Comparison of ENCODE assay signal across 1 cellular context in the genomic region with DNA sequence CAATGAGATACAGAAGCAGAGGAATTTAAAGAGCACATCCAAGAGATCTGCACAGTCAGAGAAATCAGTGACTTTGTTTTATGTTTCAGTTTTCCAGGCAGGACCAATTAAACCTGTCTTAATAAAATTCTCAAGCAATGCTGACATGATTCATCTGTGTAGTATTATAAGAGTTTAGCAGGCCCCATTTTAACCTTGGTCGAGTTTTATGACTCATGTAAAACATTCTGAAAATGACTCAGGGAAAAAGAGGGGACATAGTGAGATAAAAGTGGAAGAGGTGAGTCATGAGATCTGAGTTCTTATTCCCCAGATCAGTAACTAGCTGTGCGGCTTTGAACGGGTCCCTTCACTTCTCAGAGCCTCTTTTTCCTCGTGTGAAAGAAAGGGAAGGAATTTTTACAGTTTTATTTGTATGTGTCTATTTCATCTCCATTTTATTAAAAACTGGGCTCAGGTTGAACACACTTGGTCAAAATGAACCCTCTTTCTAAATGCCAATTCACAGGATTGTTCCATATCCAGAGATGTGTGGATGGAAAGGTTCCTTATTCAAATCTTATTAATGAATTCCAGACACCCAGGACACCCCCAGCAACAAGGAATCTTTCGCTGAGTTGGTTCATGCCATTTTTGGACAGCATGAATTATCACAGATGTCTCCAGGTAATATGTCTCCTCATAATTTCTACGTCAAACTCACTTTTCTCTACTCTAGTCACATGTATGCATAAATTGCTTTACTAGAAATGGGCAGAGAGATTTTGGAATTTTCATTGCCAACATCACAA.
TF ChIP-seq lines count a peak whose summit lies in the region.

No MANE protein-coding gene starts in this region.

TF ChIP-seq in HepG2, 621 proteins besides CTCF, POLR2A, EP300 and RAD21 (continued from another document):
- TF ChIP-seq, protein P1, sequence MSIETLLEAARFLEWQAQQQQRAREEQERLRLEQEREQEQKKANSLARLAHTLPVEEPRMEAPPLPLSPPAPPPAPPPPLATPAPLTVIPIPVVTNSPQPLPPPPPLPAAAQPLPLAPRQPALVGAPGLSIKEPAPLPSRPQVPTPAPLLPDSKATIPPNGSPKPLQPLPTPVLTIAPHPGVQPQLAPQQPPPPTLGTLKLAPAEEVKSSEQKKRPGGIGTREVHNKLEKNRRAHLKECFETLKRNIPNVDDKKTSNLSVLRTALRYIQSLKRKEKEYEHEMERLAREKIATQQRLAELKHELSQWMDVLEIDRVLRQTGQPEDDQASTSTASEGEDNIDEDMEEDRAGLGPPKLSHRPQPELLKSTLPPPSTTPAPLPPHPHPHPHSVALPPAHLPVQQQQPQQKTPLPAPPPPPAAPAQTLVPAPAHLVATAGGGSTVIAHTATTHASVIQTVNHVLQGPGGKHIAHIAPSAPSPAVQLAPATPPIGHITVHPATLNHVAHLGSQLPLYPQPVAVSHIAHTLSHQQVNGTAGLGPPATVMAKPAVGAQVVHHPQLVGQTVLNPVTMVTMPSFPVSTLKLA (IDR thresholded peaks at IDR 0.05), result no peak
- TF ChIP-seq, protein P2, sequence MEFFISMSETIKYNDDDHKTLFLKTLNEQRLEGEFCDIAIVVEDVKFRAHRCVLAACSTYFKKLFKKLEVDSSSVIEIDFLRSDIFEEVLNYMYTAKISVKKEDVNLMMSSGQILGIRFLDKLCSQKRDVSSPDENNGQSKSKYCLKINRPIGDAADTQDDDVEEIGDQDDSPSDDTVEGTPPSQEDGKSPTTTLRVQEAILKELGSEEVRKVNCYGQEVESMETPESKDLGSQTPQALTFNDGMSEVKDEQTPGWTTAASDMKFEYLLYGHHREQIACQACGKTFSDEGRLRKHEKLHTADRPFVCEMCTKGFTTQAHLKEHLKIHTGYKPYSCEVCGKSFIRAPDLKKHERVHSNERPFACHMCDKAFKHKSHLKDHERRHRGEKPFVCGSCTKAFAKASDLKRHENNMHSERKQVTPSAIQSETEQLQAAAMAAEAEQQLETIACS (CRISPR knock-in tag; IDR thresholded peaks at IDR 0.05), result no peak
- TF ChIP-seq ATRX (CRISPR knock-in tag; IDR thresholded peaks at IDR 0.05; ENCODE audit: borderline replicate concordance), result no peak
- TF ChIP-seq, protein P3, sequence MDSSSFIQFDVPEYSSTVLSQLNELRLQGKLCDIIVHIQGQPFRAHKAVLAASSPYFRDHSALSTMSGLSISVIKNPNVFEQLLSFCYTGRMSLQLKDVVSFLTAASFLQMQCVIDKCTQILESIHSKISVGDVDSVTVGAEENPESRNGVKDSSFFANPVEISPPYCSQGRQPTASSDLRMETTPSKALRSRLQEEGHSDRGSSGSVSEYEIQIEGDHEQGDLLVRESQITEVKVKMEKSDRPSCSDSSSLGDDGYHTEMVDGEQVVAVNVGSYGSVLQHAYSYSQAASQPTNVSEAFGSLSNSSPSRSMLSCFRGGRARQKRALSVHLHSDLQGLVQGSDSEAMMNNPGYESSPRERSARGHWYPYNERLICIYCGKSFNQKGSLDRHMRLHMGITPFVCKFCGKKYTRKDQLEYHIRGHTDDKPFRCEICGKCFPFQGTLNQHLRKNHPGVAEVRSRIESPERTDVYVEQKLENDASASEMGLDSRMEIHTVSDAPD (CRISPR knock-in tag; IDR thresholded peaks at IDR 0.05), result no peak
- no peak for TF ChIP-seq TBX3 (IDR thresholded peaks at IDR 0.05; ENCODE audit: borderline replicate concordance)
- TF ChIP-seq ZFX (CRISPR knock-in tag; IDR thresholded peaks at IDR 0.05; ENCODE audit: low read depth), result no peak
- TF ChIP-seq, protein P4, sequence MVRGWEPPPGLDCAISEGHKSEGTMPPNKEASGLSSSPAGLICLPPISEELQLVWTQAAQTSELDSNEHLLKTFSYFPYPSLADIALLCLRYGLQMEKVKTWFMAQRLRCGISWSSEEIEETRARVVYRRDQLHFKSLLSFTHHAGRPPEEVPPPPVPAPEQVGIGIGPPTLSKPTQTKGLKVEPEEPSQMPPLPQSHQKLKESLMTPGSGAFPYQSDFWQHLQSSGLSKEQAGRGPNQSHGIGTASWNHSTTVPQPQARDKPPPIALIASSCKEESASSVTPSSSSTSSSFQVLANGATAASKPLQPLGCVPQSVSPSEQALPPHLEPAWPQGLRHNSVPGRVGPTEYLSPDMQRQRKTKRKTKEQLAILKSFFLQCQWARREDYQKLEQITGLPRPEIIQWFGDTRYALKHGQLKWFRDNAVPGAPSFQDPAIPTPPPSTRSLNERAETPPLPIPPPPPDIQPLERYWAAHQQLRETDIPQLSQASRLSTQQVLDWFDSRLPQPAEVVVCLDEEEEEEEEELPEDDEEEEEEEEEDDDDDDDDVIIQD (CRISPR knock-in tag; IDR thresholded peaks at IDR 0.05; ENCODE audit: low read depth), result no peak
- no peak for TF ChIP-seq RELA (CRISPR knock-in tag; IDR thresholded peaks at IDR 0.05)
- no peak for TF ChIP-seq ZNF230 (CRISPR knock-in tag; IDR thresholded peaks at IDR 0.05)
- TF ChIP-seq, protein P5, sequence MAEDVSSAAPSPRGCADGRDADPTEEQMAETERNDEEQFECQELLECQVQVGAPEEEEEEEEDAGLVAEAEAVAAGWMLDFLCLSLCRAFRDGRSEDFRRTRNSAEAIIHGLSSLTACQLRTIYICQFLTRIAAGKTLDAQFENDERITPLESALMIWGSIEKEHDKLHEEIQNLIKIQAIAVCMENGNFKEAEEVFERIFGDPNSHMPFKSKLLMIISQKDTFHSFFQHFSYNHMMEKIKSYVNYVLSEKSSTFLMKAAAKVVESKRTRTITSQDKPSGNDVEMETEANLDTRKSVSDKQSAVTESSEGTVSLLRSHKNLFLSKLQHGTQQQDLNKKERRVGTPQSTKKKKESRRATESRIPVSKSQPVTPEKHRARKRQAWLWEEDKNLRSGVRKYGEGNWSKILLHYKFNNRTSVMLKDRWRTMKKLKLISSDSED (CRISPR knock-in tag; IDR thresholded peaks at IDR 0.05), result no peak
- TF ChIP-seq CCDC6 (CRISPR knock-in tag; IDR thresholded peaks at IDR 0.05), result no peak
- TF ChIP-seq REPIN1 (CRISPR knock-in tag; IDR thresholded peaks at IDR 0.05; ENCODE audit: borderline replicate concordance, low read depth), result no peak
- 0 out of 2 replicates have a peak, but pooled peaks have one; percentile 37 for TF ChIP-seq MAFF (IDR thresholded peaks at IDR 0.05; ENCODE audit: low read depth, low read length)
- no peak for TF ChIP-seq ZNF776 (CRISPR knock-in tag; IDR thresholded peaks at IDR 0.05)
- TF ChIP-seq MAFK (conservative IDR thresholded peaks at IDR 0.05 in 1 of 2, IDR thresholded peaks at IDR 0.05 in 1 of 2; ENCODE audit: low read length in 2 of 2), result peak; percentile 20 to 21; a peak in 1 of 4 replicates
- TF ChIP-seq ZNF644 (CRISPR knock-in tag; IDR thresholded peaks at IDR 0.05; ENCODE audit: low read depth), result no peak
- TF ChIP-seq NCOA1 (CRISPR knock-in tag; IDR thresholded peaks at IDR 0.05), result no peak
- TF ChIP-seq NCOA2 (CRISPR knock-in tag; IDR thresholded peaks at IDR 0.05), result no peak
- no peak for TF ChIP-seq MIER2 (CRISPR knock-in tag; IDR thresholded peaks at IDR 0.05)
- TF ChIP-seq, protein P6, sequence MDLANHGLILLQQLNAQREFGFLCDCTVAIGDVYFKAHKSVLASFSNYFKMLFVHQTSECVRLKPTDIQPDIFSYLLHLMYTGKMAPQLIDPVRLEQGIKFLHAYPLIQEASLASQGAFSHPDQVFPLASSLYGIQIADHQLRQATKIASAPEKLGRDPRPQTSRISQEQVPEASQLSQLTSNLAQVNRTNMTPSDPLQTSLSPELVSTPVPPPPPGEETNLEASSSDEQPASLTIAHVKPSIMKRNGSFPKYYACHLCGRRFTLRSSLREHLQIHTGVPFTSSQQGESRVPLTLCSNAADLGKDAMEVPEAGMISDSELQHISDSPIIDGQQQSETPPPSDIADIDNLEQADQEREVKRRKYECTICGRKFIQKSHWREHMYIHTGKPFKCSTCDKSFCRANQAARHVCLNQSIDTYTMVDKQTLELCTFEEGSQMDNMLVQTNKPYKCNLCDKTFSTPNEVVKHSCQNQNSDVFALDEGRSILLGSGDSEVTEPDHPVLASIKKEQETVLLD (CRISPR knock-in tag; IDR thresholded peaks at IDR 0.05; ENCODE audit: low read depth), result no peak
- no peak for TF ChIP-seq SMARCC2 (IDR thresholded peaks at IDR 0.05)
TF ChIP-seq in HepG2: peak in this region for 5.
